Comparison of ENCODE assay signal across 29 cellular contexts in the genomic region with DNA sequence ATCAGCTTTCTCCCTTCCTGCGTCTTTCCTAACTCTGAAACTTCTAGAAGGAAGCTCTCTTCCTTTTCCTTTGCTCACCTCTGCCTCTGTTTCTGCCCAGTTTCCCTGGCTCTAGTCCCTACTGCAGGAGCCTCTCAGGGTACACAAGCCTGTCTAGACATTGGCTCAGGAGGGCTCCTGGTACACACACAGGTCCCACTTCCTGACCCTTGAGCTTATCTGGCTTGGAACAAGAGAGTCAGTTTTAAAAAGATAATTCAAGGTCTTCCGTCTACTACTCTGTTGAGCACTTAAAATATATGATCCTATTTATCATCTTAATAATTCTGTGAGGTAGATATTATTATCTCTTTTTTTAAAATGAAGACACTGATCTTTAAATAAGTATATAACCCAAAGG.
"Had no signal": no experiment of that assay in that cellular context is flagged by ENCODE, and none has a peak within 500 bp of the region (broad histone marks: within the 10 kb centered on the region; RNA-seq: fewer than 3 reads in every experiment).

No MANE protein-coding gene starts in this region.

- H3K4me3 Mint-ChIP-seq: activated T-cell treated with anti-CD3 and anti-CD28 coated beads, Interleukin-2, amount 50 U/mL, for 4 hours; activated T-helper 17 cell treated with anti-CD3 and anti-CD28 coated beads, Interleukin-2, amount 50 U/mL, for 72 hours; central memory CD8-positive, alpha-beta T cell; natural killer cell; stimulated activated naive CD8-positive, alpha-beta T cell treated with anti-CD3 and anti-CD28 coated beads, Interleukin-15, Interleukin-2, amounts not matched to agents 100 ng/mL and 50 ng/mL, for 24 hours; type B pancreatic cell had no signal

- H3K9me3 Mint-ChIP-seq: natural killer cell had no signal

- H3K27ac ChIP-seq: epithelial cell of prostate, esophagus squamous epithelium, left lung, lower lobe of right lung, skin epidermis, uterus had no signal

- H3K27ac Mint-ChIP-seq: activated T-helper 17 cell treated with anti-CD3 and anti-CD28 coated beads, Interleukin-2, amount 50 U/mL, for 72 hours; natural killer cell; stimulated activated naive CD8-positive, alpha-beta T cell treated with anti-CD3 and anti-CD28 coated beads, Interleukin-15, Interleukin-2, amounts not matched to agents 100 ng/mL and 50 ng/mL, for 24 hours; type B pancreatic cell had no signal

- ATAC-seq: activated T-cell treated with anti-CD3 and anti-CD28 coated beads, Interleukin-2, amount 50 U/mL, for 4 hours; activated T-helper 17 cell treated with anti-CD3 and anti-CD28 coated beads, Interleukin-2, amount 50 U/mL, for 72 hours; left lung; natural killer cell; sciatic nerve had no signal

- H3K4me1 Mint-ChIP-seq: central memory CD8-positive, alpha-beta T cell; natural killer cell had no signal

- H3K36me3 Mint-ChIP-seq: type B pancreatic cell had no signal

- FAIRE-seq: bronchial epithelial cell, frontal cortex, islet of Langerhans had no signal

- H3K27me3 Mint-ChIP-seq: activated T-helper 17 cell treated with anti-CD3 and anti-CD28 coated beads, Interleukin-2, amount 50 U/mL, for 72 hours; central memory CD8-positive, alpha-beta T cell; stimulated activated naive CD8-positive, alpha-beta T cell treated with anti-CD3 and anti-CD28 coated beads, Interleukin-15, Interleukin-2, amounts not matched to agents 100 ng/mL and 50 ng/mL, for 24 hours; type B pancreatic cell had no signal

- H3K9me3 ChIP-seq: esophagus squamous epithelium, lower lobe of right lung had no signal

- H3K4me1 ChIP-seq: left lung, lower lobe of right lung, uterus had no signal

- H3K36me3 ChIP-seq: esophagus squamous epithelium, left lung, lower lobe of right lung, uterus had no signal

- H3K4me3 ChIP-seq: esophagus squamous epithelium, left lung, lower lobe of right lung, skin epidermis, uterus had no signal

- H3K27me3 ChIP-seq: esophagus squamous epithelium, left lung, uterus had no signal

- DNase-seq: activated CD4-positive, alpha-beta T cell treated with anti-CD3 and anti-CD28 coated beads for 4 hours; activated CD4-positive, alpha-beta T cell treated with anti-CD3 and anti-CD28 coated beads, Interleukin-2, amount 50 U/mL, for 4 hours; activated CD8-positive, alpha-beta memory T cell treated with anti-CD3 and anti-CD28 coated beads, Interleukin-2, amount 50 U/mL, for 48 hours; activated gamma-delta T cell treated with Interleukin-2 at 50 U/mL for 16 hours; activated naive CD4-positive, alpha-beta T cell treated with anti-CD3 and anti-CD28 coated beads, Interleukin-2, amount 50 U/mL, for 16 hours; activated T-cell treated with anti-CD3 and anti-CD28 coated beads, Interleukin-2, amount 50 U/mL, for 4 hours; anterior cingulate cortex; dermis blood vessel endothelial cell; effector CD4-positive, alpha-beta T cell; esophagus squamous epithelium; left lung; lower lobe of right lung; mesendoderm; natural killer cell; posterior cingulate gyrus; stimulated activated CD4-positive, alpha-beta T cell treated with anti-CD3 and anti-CD28 coated beads, Interleukin-12 subunit alpha, Interleukin-12 subunit beta, amount 100 ng/mL, for 4 hours; stimulated activated CD4-positive, alpha-beta T cell treated with anti-CD3 and anti-CD28 coated beads, Interleukin-4, amount 100 ng/mL, for 1 hour; substantia nigra; uterus had no signal
